ENCODE assay signal across 18 cellular contexts in genomic region chr5:130616161-130616560, GRCh38.
"Had no signal": no experiment of that assay in that cellular context is flagged by ENCODE, and none has a peak within 500 bp of the region (broad histone marks: within the 10 kb centered on the region; RNA-seq: fewer than 3 reads in every experiment).

No MANE protein-coding gene starts in this region.

- H3K4me1 Mint-ChIP-seq: activated CD4-positive, alpha-beta memory T cell treated with anti-CD3 and anti-CD28 coated beads, Interleukin-2, amount 10 ng/mL, durations not matched to agents 7 days and 5 days; activated CD4-positive, alpha-beta T cell treated with anti-CD3 and anti-CD28 coated beads for 36 hours; activated naive CD8-positive, alpha-beta T cell treated with anti-CD3 and anti-CD28 coated beads for 36 hours; stimulated activated effector memory CD8-positive, alpha-beta T cell treated with anti-CD3 and anti-CD28 coated beads, Interleukin-12 subunit alpha, Interleukin-12 subunit beta, amount 100 ng/mL, for 72 hours had no signal

- H3K27ac ChIP-seq: dorsolateral prefrontal cortex, esophagus muscularis mucosa, gastrocnemius medialis, heart right ventricle, pancreas, thyroid gland, uterus, WERI-Rb-1 had no signal

- H3K9me3 ChIP-seq: esophagus muscularis mucosa, gastrocnemius medialis, pancreas, thyroid gland, uterus had no signal

- DNase-seq: activated CD4-positive, alpha-beta memory T cell treated with anti-CD3 and anti-CD28 coated beads, Interleukin-2, amount 10 ng/mL, durations not matched to agents 7 days and 5 days; activated CD4-positive, alpha-beta T cell treated with anti-CD3 and anti-CD28 coated beads for 36 hours; activated gamma-delta T cell; activated naive CD8-positive, alpha-beta T cell treated with anti-CD3 and anti-CD28 coated beads for 36 hours; activated T-cell treated with anti-CD3 and anti-CD28 coated beads, Interleukin-2, amount 50 U/mL, for 72 hours; anterior cingulate cortex; dorsolateral prefrontal cortex; gastrocnemius medialis; heart right ventricle; left colon; naive thymus-derived CD8-positive, alpha-beta T cell; pancreas; thyroid gland; uterus; WERI-Rb-1 had no signal

- H3K27me3 ChIP-seq: dorsolateral prefrontal cortex, esophagus muscularis mucosa, gastrocnemius medialis, heart right ventricle, pancreas, thyroid gland, uterus had no signal

- H3K27me3 Mint-ChIP-seq: activated CD4-positive, alpha-beta memory T cell treated with anti-CD3 and anti-CD28 coated beads, Interleukin-2, amount 10 ng/mL, durations not matched to agents 7 days and 5 days had no signal

- H3K9me3 Mint-ChIP-seq: activated CD4-positive, alpha-beta memory T cell treated with anti-CD3 and anti-CD28 coated beads, Interleukin-2, amount 10 ng/mL, durations not matched to agents 7 days and 5 days; activated naive CD8-positive, alpha-beta T cell treated with anti-CD3 and anti-CD28 coated beads for 36 hours had no signal

- H3K4me3 Mint-ChIP-seq: activated CD4-positive, alpha-beta memory T cell treated with anti-CD3 and anti-CD28 coated beads, Interleukin-2, amount 10 ng/mL, durations not matched to agents 7 days and 5 days; activated CD4-positive, alpha-beta T cell treated with anti-CD3 and anti-CD28 coated beads for 36 hours; activated naive CD8-positive, alpha-beta T cell treated with anti-CD3 and anti-CD28 coated beads for 36 hours; activated T-cell treated with anti-CD3 and anti-CD28 coated beads, Interleukin-2, amount 50 U/mL, for 72 hours; naive thymus-derived CD8-positive, alpha-beta T cell; stimulated activated effector memory CD8-positive, alpha-beta T cell treated with anti-CD3 and anti-CD28 coated beads, Interleukin-12 subunit alpha, Interleukin-12 subunit beta, amount 100 ng/mL, for 72 hours had no signal

- H3K4me1 ChIP-seq: esophagus muscularis mucosa, gastrocnemius medialis, heart right ventricle, pancreas, thyroid gland, uterus had no signal

- H3K36me3 Mint-ChIP-seq: activated naive CD8-positive, alpha-beta T cell treated with anti-CD3 and anti-CD28 coated beads for 36 hours; naive thymus-derived CD8-positive, alpha-beta T cell; stimulated activated effector memory CD8-positive, alpha-beta T cell treated with anti-CD3 and anti-CD28 coated beads, Interleukin-12 subunit alpha, Interleukin-12 subunit beta, amount 100 ng/mL, for 72 hours had no signal

- H3K4me3 ChIP-seq: dorsolateral prefrontal cortex, esophagus muscularis mucosa, gastrocnemius medialis, heart right ventricle, pancreas, thyroid gland, uterus had no signal

- H3K36me3 ChIP-seq: esophagus muscularis mucosa, gastrocnemius medialis, heart right ventricle, pancreas, thyroid gland, uterus, WERI-Rb-1 had no signal

- H3K27ac Mint-ChIP-seq: activated CD4-positive, alpha-beta memory T cell treated with anti-CD3 and anti-CD28 coated beads, Interleukin-2, amount 10 ng/mL, durations not matched to agents 7 days and 5 days; activated CD4-positive, alpha-beta T cell treated with anti-CD3 and anti-CD28 coated beads for 36 hours; activated naive CD8-positive, alpha-beta T cell treated with anti-CD3 and anti-CD28 coated beads for 36 hours; activated T-cell treated with anti-CD3 and anti-CD28 coated beads, Interleukin-2, amount 50 U/mL, for 72 hours; naive thymus-derived CD8-positive, alpha-beta T cell; stimulated activated effector memory CD8-positive, alpha-beta T cell treated with anti-CD3 and anti-CD28 coated beads, Interleukin-12 subunit alpha, Interleukin-12 subunit beta, amount 100 ng/mL, for 72 hours had no signal

- FAIRE-seq: endometrium, pancreas had no signal
